21 cellular contexts compared by ENCODE assay signal in genomic region chr2:240277807-240278522, GRCh38.
"Had no signal": no experiment of that assay in that cellular context is flagged by ENCODE, and none has a peak within 500 bp of the region (broad histone marks: within the 10 kb centered on the region; RNA-seq: fewer than 3 reads in every experiment).

No MANE protein-coding gene starts in this region.

- H3K36me3 ChIP-seq: heart right ventricle, lower lobe of right lung, prostate gland, right lobe of liver, transverse colon had no signal

- DNase-seq: cortex of kidney; effector CD8-positive, alpha-beta T cell; hypothalamus; lower lobe of right lung; naive B cell; occipital lobe; retina; right lobe of liver; stimulated activated CD4-positive, alpha-beta T cell treated with anti-CD3 and anti-CD28 coated beads, Interleukin-2, amount 100 ng/mL, for 24 hours; stimulated activated CD4-positive, alpha-beta T cell treated with anti-CD3 and anti-CD28 coated beads, Interleukin-4, amount 100 ng/mL, for 4 hours; stimulated activated naive B cell treated with anti-CD40 and anti-IgM and Interleukin-4, amounts not matched to agents 10 μg/mL and 1 μg/mL and 100 μg/mL, for 72 hours; stimulated activated naive CD8-positive, alpha-beta T cell treated with anti-CD3 and anti-CD28 coated beads, Interleukin-15, amount 100 ng/mL, for 72 hours; testis; transverse colon had no signal

- ATAC-seq: left lobe of liver; stimulated activated naive B cell treated with anti-CD40 and anti-IgM and Interleukin-4, amounts not matched to agents 10 μg/mL and 1 μg/mL and 100 μg/mL, for 72 hours; stimulated activated naive CD8-positive, alpha-beta T cell treated with anti-CD3 and anti-CD28 coated beads, Interleukin-15, amount 100 ng/mL, for 72 hours had no signal

- H3K9me3 ChIP-seq: lower lobe of right lung, prostate gland, right lobe of liver, testis, transverse colon had no signal

- H3K4me1 ChIP-seq: lower lobe of right lung, parathyroid adenoma, right lobe of liver, testis, transverse colon had no signal

- H3K27me3 ChIP-seq: right lobe of liver, testis had no signal

- H3K27ac ChIP-seq: dorsolateral prefrontal cortex, lower lobe of right lung, parathyroid adenoma, prostate gland, right lobe of liver, testis, transverse colon had no signal

- H3K4me3 ChIP-seq: dorsolateral prefrontal cortex, heart right ventricle, lower lobe of right lung, prostate gland, right lobe of liver, testis, transverse colon had no signal

- FAIRE-seq: frontal cortex, islet of Langerhans had no signal
